ENCODE assay signal across 36 cellular contexts in the genomic region with DNA sequence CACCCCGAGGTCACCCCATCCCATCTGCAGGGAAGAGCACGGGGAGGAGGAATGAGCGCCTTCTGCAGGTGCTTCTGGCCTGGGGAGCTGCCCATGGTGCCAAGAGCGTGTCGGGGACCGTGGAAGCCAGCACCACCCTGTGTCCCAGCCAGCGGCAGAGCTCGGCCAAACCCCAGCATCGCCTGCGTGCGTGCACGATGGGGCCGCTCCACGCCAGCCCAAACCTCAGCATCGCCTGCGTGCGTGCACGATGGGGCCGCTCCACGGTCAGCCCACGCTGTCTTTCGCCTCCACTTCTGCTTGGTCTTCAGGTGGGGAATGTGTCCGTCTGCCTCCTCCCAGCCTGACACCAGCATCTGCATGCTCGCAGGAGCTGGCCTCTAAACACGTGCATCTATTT. TPM values are rescaled to one million over a fixed set of nuclear protein-coding genes. Genes with fewer than 3 reads are reported as not detected.
"Had no signal": no experiment of that assay in that cellular context is flagged by ENCODE, and none has a peak within 500 bp of the region (broad histone marks: within the 10 kb centered on the region; RNA-seq: fewer than 3 reads in every experiment).

No MANE protein-coding gene starts in this region.

- H3K4me3 Mint-ChIP-seq: naive thymus-derived CD4-positive, alpha-beta T cell; natural killer cell; nephron; neural crest cell; stimulated activated memory B cell treated with anti-CD40 and anti-IgM and Interleukin-4, amounts not matched to agents 10 μg/mL and 1 μg/mL and 100 μg/mL, for 72 hours; stimulated activated naive CD8-positive, alpha-beta T cell treated with anti-CD3 and anti-CD28 coated beads, Interleukin-15, amount 100 ng/mL, for 72 hours; type B pancreatic cell had no signal

- H3K27me3 ChIP-seq: neutrophil, pancreas, spleen, suprapubic skin, testis, tibial artery, transverse colon, upper lobe of right lung, uterus had no signal

- H3K4me3 ChIP-seq: pancreas, prostate gland, skin epidermis, smooth muscle cell, spleen, suprapubic skin, testis, tibial artery, transverse colon, upper lobe of right lung, uterus had no signal

- H3K4me1 Mint-ChIP-seq: natural killer cell; nephron; neural crest cell; stimulated activated naive CD8-positive, alpha-beta T cell treated with anti-CD3 and anti-CD28 coated beads, Interleukin-15, amount 100 ng/mL, for 72 hours had no signal

- H3K27ac Mint-ChIP-seq: naive thymus-derived CD4-positive, alpha-beta T cell; natural killer cell; nephron; stimulated activated memory B cell treated with anti-CD40 and anti-IgM and Interleukin-4, amounts not matched to agents 10 μg/mL and 1 μg/mL and 100 μg/mL, for 72 hours; stimulated activated naive CD8-positive, alpha-beta T cell treated with anti-CD3 and anti-CD28 coated beads, Interleukin-15, amount 100 ng/mL, for 72 hours; type B pancreatic cell had no signal

- H3K27ac ChIP-seq: pancreas, prostate gland, skin epidermis, spleen, suprapubic skin, testis, tibial artery, transverse colon, upper lobe of right lung, uterus had no signal

- H3K4me1 ChIP-seq: pancreas, prostate gland, suprapubic skin, testis, tibial artery, transverse colon, upper lobe of right lung, uterus had no signal

- H3K9me3 ChIP-seq: neutrophil, pancreas, prostate gland, spleen, suprapubic skin, testis, tibial artery, transverse colon, upper lobe of right lung, uterus had no signal

- H3K36me3 Mint-ChIP-seq: natural killer cell, type B pancreatic cell had no signal

- H3K36me3 ChIP-seq: pancreas, uterus had no signal

- H3K27me3 Mint-ChIP-seq: naive thymus-derived CD4-positive, alpha-beta T cell; stimulated activated memory B cell treated with anti-CD40 and anti-IgM and Interleukin-4, amounts not matched to agents 10 μg/mL and 1 μg/mL and 100 μg/mL, for 72 hours; stimulated activated naive CD8-positive, alpha-beta T cell treated with anti-CD3 and anti-CD28 coated beads, Interleukin-15, amount 100 ng/mL, for 72 hours; type B pancreatic cell had no signal

- H3K4me2 ChIP-seq: smooth muscle cell had no signal

- H3K9me3 Mint-ChIP-seq: naive thymus-derived CD4-positive, alpha-beta T cell; natural killer cell; nephron; neural crest cell; stimulated activated memory B cell treated with anti-CD40 and anti-IgM and Interleukin-4, amounts not matched to agents 10 μg/mL and 1 μg/mL and 100 μg/mL, for 72 hours; stimulated activated naive CD8-positive, alpha-beta T cell treated with anti-CD3 and anti-CD28 coated beads, Interleukin-15, amount 100 ng/mL, for 72 hours; type B pancreatic cell had no signal

- DNase-seq: naive thymus-derived CD4-positive, alpha-beta T cell; natural killer cell; nucleus accumbens; spleen; stimulated activated CD4-positive, alpha-beta T cell treated with anti-CD3 and anti-CD28 coated beads, Interleukin-12 subunit alpha, Interleukin-12 subunit beta, amount 100 ng/mL, for 4 hours; stimulated activated CD4-positive, alpha-beta T cell treated with anti-CD3 and anti-CD28 coated beads, Interleukin-1b, Interleukin-23, amount 100 ng/mL, for 48 hours; stimulated activated CD4-positive, alpha-beta T cell treated with anti-CD3 and anti-CD28 coated beads, Interleukin-4, amount 100 ng/mL, for 1 hour; stimulated activated CD4-positive, alpha-beta T cell treated with anti-CD3 and anti-CD28 coated beads, Interleukin-4, amount 100 ng/mL, for 4 hours; stimulated activated CD8-positive, alpha-beta memory T cell treated with anti-CD3 and anti-CD28 coated beads, Interleukin-4, amount 100 ng/mL, for 48 hours; stimulated activated naive CD4-positive, alpha-beta T cell; stimulated activated naive CD8-positive, alpha-beta T cell treated with anti-CD3 and anti-CD28 coated beads, Interleukin-15, amount 100 ng/mL, for 72 hours; stimulated activated naive CD8-positive, alpha-beta T cell treated with anti-CD3 and anti-CD28 coated beads, Interleukin-15, Interleukin-2, amounts not matched to agents 100 U/mL and 50 U/mL, for 24 hours; substantia nigra; testis; tibial artery; transverse colon; upper lobe of right lung; uterus had no signal

RNA-seq across cellular contexts. Expression of a gene that starts 23.7 kb away (rescaled TPM):
- total RNA-seq: naive thymus-derived CD4-positive, alpha-beta T cell; neural crest cell; omental fat pad; osteocyte; posterior vena cava; pulmonary artery endothelial cell; renal cortical epithelial cell; right cardiac atrium; sciatic nerve; smooth muscle cell; suprapubic skin; transverse colon; upper lobe of right lung; urinary bladder; uterus had no signal
